ENCODE assay signal across 9 cellular contexts in genomic region chr5:35129921-35130485, GRCh38.
DNase-seq lines count a peak whose midpoint lies in the region; TF ChIP-seq lines count a peak whose summit lies in the region.
"Had no signal": no experiment of that assay in that cellular context is flagged by ENCODE, and none has a peak within 500 bp of the region (broad histone marks: within the 10 kb centered on the region; RNA-seq: fewer than 3 reads in every experiment).

No MANE protein-coding gene starts in this region.

- H3K4me1 Mint-ChIP-seq in CD14-positive monocyte, result peaks cover 30% of the 10 kb centered on the region
- H3K4me1 Mint-ChIP-seq: CD4-positive, CD25-positive, alpha-beta regulatory T cell had no signal

- H3K9ac ChIP-seq in mucosa of stomach (ENCODE audit: low read length), result peak overlapping the region; percentile 27

- H3K27me3 Mint-ChIP-seq in CD14-positive monocyte (ENCODE audit: low read depth in 3 of 3), result peaks cover 0 to 5% (median 0%) of the 10 kb centered on the region in 3 donors
- H3K27me3 Mint-ChIP-seq: CD4-positive, CD25-positive, alpha-beta regulatory T cell had no signal

- H3K27me3 ChIP-seq in mucosa of stomach (ENCODE audit: control insufficient read depth, insufficient read depth, low read length), result no peaks in the 10 kb centered on the region
- peaks cover 31% of the 10 kb centered on the region for H3K27me3 ChIP-seq in left ventricle myocardium inferior (ENCODE audit: low read depth)

- H3K36me3 ChIP-seq in mucosa of stomach (ENCODE audit: control insufficient read depth, insufficient read depth, low read length) (no peaks in the 10 kb centered on the region), left ventricle myocardium inferior (no peaks in the 10 kb centered on the region)

- H3K27ac ChIP-seq in left ventricle myocardium inferior (replicated peaks), result no peak overlapping the region

- peak overlapping the region; percentile 4 for H3K4me3 ChIP-seq in mucosa of stomach (ENCODE audit: low read length)
- H3K4me3 ChIP-seq in left ventricle myocardium inferior, result no peak overlapping the region

- TF ChIP-seq CTCF in CD14-positive monocyte (IDR thresholded peaks at IDR 0.05) (no peak), left ventricle myocardium inferior (IDR thresholded peaks at IDR 0.05; ENCODE audit: borderline replicate concordance) (no peak)

- intact Hi-C loops in CD14-positive monocyte (cut with micrococcal nuclease), result no loop called here
- intact Hi-C loops in left ventricle myocardium inferior (cut with micrococcal nuclease), result no loop called here

- H3K4me3 Mint-ChIP-seq in CD14-positive monocyte, result no peak overlapping the region
- H3K4me3 Mint-ChIP-seq: CD4-positive, CD25-positive, alpha-beta regulatory T cell had no signal

- DNase-seq in CD14-positive monocyte (ENCODE audit: low spot score), result no peak
- peak; percentile 57 for DNase-seq in NCI-H226
- peak; percentile 30 for DNase-seq in activated T-helper 9 cell treated with anti-CD3 and anti-CD28 coated beads, Interleukin-2, amount 50 U/mL, for 16 hours (ENCODE audit: low read depth)
- DNase-seq in NCI-H2107 treated with DMSO at 0.1 percent for 48 hours (lab: John Stamatoyannopoulos, UW; ENCODE audit: unreplicated experiment), result no peak
- DNase-seq in left ventricle myocardium inferior, result no peak
- no peak for DNase-seq in NCI-H82 treated with DMSO at 0.1 percent for 48 hours (lab: John Stamatoyannopoulos, UW; ENCODE audit: unreplicated experiment)
- DNase-seq in iPS-NIHi7 (ENCODE audit: extremely low spot score), result no peak

- peaks cover 23% of the 10 kb centered on the region for H3K4me1 ChIP-seq in mucosa of stomach (ENCODE audit: control insufficient read depth, insufficient read depth, low read length)
- no peaks in the 10 kb centered on the region for H3K4me1 ChIP-seq in left ventricle myocardium inferior

- H3K9me3 Mint-ChIP-seq in CD14-positive monocyte, result peaks cover 0 to 2% (median 0%) of the 10 kb centered on the region in 7 donors

- no peaks in the 10 kb centered on the region for H3K9me3 ChIP-seq in mucosa of stomach (ENCODE audit: control insufficient read depth, low read length)
- peaks cover 6% of the 10 kb centered on the region for H3K9me3 ChIP-seq in left ventricle myocardium inferior (replicated peaks)

- H3K36me3 Mint-ChIP-seq in CD14-positive monocyte, result peaks cover 8 to 13% of the 10 kb centered on the region in 2 donors
- H3K36me3 Mint-ChIP-seq: CD4-positive, CD25-positive, alpha-beta regulatory T cell had no signal

- peak overlapping the region in 4 of 7 donors; percentile 12 to 68 (median 42) for H3K27ac Mint-ChIP-seq in CD14-positive monocyte
- H3K27ac Mint-ChIP-seq: CD4-positive, CD25-positive, alpha-beta regulatory T cell had no signal

Comparison
In these comparisons a context has a peak if more than half of its experiments do, and no peak if none do; other contexts are left out.
1. DNase-seq: peak in NCI-H226 (single experiment) and activated T-helper 9 cell treated with anti-CD3 and anti-CD28 coated beads, Interleukin-2, amount 50 U/mL, for 16 hours (single experiment); none in CD14-positive monocyte (single experiment), NCI-H2107 treated with DMSO at 0.1 percent for 48 hours (single experiment), left ventricle myocardium inferior (single experiment), NCI-H82 treated with DMSO at 0.1 percent for 48 hours (single experiment) and iPS-NIHi7 (single experiment).